In the genomic region with DNA sequence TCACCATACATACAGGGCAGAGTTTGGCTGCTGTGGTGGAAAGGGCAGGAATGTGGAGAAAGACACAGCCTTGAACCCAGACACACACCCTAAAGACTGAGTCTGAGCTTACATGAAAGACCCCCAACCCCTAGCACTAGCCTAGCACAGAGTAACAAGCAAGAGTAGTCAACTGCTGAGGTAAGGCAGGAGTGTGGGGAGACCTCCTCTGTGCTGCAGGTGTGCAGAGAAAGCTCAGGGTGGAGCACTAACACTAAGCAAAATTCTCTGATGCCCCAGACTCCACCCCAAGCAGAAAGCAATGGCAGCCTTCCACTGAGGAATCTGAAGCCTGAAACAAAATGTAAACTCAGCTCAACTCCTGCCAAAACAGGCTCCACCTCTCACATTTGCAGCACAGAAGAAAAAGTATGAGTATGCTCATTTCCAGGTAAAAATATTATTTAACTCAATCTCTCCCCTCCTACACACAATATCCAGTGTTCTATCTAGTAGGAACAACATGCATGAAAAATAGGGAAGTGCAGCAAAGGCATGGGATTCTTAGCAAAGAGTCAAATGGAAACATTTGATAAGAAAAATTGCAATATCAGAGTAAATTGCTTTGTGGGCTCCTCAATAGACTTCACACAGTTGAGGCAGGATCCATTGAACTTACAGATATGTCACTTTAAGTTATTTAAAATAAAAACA, we compare ENCODE assay signal across 8 cellular contexts.
DNase-seq lines count a peak whose midpoint lies in the region; ATAC-seq, FAIRE-seq and TF ChIP-seq lines count a peak whose summit lies in the region.

No MANE protein-coding gene starts in this region.

- H3K4me1 Mint-ChIP-seq in endodermal cell, result peaks cover 3% of the 10 kb centered on the region

- H3K27ac ChIP-seq in endodermal cell (ENCODE audit: low read depth, low read length) (no peak overlapping the region), pancreas (no peak overlapping the region), colonic mucosa (no peak overlapping the region)

- H3K4me3 Mint-ChIP-seq in endodermal cell, result no peak overlapping the region

- H3K4me1 ChIP-seq in NT2/D1 (ENCODE audit: insufficient read depth, insufficient read length), result no peaks in the 10 kb centered on the region
- H3K4me1 ChIP-seq in endodermal cell (ENCODE audit: control insufficient read depth, insufficient read depth, low read length), result no peaks in the 10 kb centered on the region
- H3K4me1 ChIP-seq in pancreas, result no peaks in the 10 kb centered on the region
- H3K4me1 ChIP-seq in colonic mucosa, result no peaks in the 10 kb centered on the region

- ATAC-seq in GM18907 (IDR thresholded peaks at IDR 0.05; ENCODE audit: unreplicated experiment) (peak; percentile 51), HG03025 (IDR thresholded peaks at IDR 0.05; ENCODE audit: low FRiP score, unreplicated experiment) (peak; percentile 46), pancreas (peak; percentile 64 to 93 (median 88))

- H3K36me3 Mint-ChIP-seq in endodermal cell (ENCODE audit: low read depth), result no peaks in the 10 kb centered on the region

- H3K9ac ChIP-seq in NT2/D1 (ENCODE audit: insufficient read length, low read depth), result no peak overlapping the region
- H3K9ac ChIP-seq in endodermal cell (ENCODE audit: extremely low read depth, low read length, poor library complexity, severe bottlenecking), result no peak overlapping the region
- no peak overlapping the region for H3K9ac ChIP-seq in colonic mucosa (ENCODE audit: low read depth in 2 of 2, low read length in 2 of 2)

- H3K27ac Mint-ChIP-seq in endodermal cell, result no peak overlapping the region

- no peaks in the 10 kb centered on the region for H3K27me3 Mint-ChIP-seq in endodermal cell (ENCODE audit: insufficient read depth)

- DNase-seq in DMS153 treated with DMSO at 0.1 percent for 48 hours (lab: John Stamatoyannopoulos, UW; ENCODE audit: unreplicated experiment) (peak; percentile 38), NT2/D1 (ENCODE audit: low read depth, low spot score) (peak; percentile 27), endodermal cell (peak; percentile 71), pancreas (peak in 3 of 6 donors; percentile 5 to 44 (median 24)), colonic mucosa (no peak)
- no peak for DNase-seq in activated effector memory CD4-positive, alpha-beta T cell treated with anti-CD3 and anti-CD28 coated beads, Interleukin-2, amount 50 U/mL, for 16 hours

- H3K36me3 ChIP-seq in NT2/D1 (ENCODE audit: insufficient read depth, insufficient read length, low read length) (no peaks in the 10 kb centered on the region), endodermal cell (ENCODE audit: control insufficient read depth, insufficient read depth, low read length) (no peaks in the 10 kb centered on the region), pancreas (no peaks in the 10 kb centered on the region), colonic mucosa (no peaks in the 10 kb centered on the region)

- TF ChIP-seq CTCF in endodermal cell (conservative IDR thresholded peaks at IDR 0.05) (peak; percentile 66), pancreas (IDR thresholded peaks at IDR 0.05) (no peak), colonic mucosa (IDR thresholded peaks at IDR 0.05) (no peak)

- H3K27me3 ChIP-seq in NT2/D1 (ENCODE audit: insufficient read depth, insufficient read length) (no peaks in the 10 kb centered on the region), endodermal cell (ENCODE audit: control insufficient read depth, insufficient read depth, low read length, poor library complexity, severe bottlenecking) (no peaks in the 10 kb centered on the region), pancreas (no peaks in the 10 kb centered on the region), colonic mucosa (no peaks in the 10 kb centered on the region)

- H3K9me3 ChIP-seq in NT2/D1 (ENCODE audit: insufficient read depth, low read length), result no peaks in the 10 kb centered on the region
- H3K9me3 ChIP-seq in endodermal cell (ENCODE audit: control insufficient read depth, low read length), result no peaks in the 10 kb centered on the region
- no peaks in the 10 kb centered on the region for H3K9me3 ChIP-seq in pancreas
- no peaks in the 10 kb centered on the region for H3K9me3 ChIP-seq in colonic mucosa

- intact Hi-C loops in pancreas (cut with DNase I) (no loop called here), colonic mucosa (cut with DNase I) (loop anchor here (10.0 kb wide), 1 partner anchor 406 kb away; no protein-coding TSS in a partner anchor)

- no peak overlapping the region for H3K4me3 ChIP-seq in NT2/D1 (ENCODE audit: insufficient read length, low read depth)
- no peak overlapping the region for H3K4me3 ChIP-seq in endodermal cell (ENCODE audit: low read length)
- no peak overlapping the region for H3K4me3 ChIP-seq in pancreas
- no peak overlapping the region for H3K4me3 ChIP-seq in colonic mucosa

- FAIRE-seq in pancreas (lab: Jason Lieb, UNC), result no peak

- no peaks in the 10 kb centered on the region for H3K9me3 Mint-ChIP-seq in endodermal cell

Comparison
In these comparisons a context has a peak if more than half of its experiments do, and no peak if none do; other contexts are left out.
1. DNase-seq: peak in DMS153 treated with DMSO at 0.1 percent for 48 hours (single experiment), NT2/D1 (single experiment) and endodermal cell (single experiment); none in colonic mucosa (single experiment) and activated effector memory CD4-positive, alpha-beta T cell treated with anti-CD3 and anti-CD28 coated beads, Interleukin-2, amount 50 U/mL, for 16 hours (single experiment).
2. Peak in every context shown above with its lines, with median percentiles within 50 percentile points of each other: ATAC-seq.